Comparison of ENCODE assay signal across 2 cellular contexts in the genomic region with DNA sequence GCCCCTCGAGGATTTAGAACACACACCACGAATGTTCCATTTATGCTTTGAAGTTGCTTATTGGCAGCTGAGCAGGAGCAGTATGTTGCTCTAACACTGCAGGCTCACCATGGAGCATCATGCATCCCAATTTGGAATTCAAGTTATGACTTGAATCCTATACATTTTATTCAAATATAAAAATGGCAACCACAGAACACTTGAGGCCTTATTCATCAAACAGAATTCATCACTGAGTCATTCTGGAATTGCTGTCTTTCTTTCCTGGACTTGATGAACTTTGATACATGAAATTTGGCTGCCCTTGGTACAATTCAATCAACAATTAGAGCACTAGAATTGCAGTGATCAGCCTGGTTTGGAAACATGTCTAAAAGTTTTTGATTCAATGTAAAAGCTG.
TF ChIP-seq lines count a peak whose summit lies in the region.

No MANE protein-coding gene starts in this region.

TF ChIP-seq in HCT116, 20 proteins besides CTCF, POLR2A, EP300 and RAD21 (continued from another document):
- TF ChIP-seq, protein P1, sequence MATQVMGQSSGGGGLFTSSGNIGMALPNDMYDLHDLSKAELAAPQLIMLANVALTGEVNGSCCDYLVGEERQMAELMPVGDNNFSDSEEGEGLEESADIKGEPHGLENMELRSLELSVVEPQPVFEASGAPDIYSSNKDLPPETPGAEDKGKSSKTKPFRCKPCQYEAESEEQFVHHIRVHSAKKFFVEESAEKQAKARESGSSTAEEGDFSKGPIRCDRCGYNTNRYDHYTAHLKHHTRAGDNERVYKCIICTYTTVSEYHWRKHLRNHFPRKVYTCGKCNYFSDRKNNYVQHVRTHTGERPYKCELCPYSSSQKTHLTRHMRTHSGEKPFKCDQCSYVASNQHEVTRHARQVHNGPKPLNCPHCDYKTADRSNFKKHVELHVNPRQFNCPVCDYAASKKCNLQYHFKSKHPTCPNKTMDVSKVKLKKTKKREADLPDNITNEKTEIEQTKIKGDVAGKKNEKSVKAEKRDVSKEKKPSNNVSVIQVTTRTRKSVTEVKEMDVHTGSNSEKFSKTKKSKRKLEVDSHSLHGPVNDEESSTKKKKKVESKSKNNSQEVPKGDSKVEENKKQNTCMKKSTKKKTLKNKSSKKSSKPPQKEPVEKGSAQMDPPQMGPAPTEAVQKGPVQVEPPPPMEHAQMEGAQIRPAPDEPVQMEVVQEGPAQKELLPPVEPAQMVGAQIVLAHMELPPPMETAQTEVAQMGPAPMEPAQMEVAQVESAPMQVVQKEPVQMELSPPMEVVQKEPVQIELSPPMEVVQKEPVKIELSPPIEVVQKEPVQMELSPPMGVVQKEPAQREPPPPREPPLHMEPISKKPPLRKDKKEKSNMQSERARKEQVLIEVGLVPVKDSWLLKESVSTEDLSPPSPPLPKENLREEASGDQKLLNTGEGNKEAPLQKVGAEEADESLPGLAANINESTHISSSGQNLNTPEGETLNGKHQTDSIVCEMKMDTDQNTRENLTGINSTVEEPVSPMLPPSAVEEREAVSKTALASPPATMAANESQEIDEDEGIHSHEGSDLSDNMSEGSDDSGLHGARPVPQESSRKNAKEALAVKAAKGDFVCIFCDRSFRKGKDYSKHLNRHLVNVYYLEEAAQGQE (IDR thresholded peaks at IDR 0.05; ENCODE audit: low read depth) = no peak
- peak; percentile 85 for TF ChIP-seq JUND (IDR thresholded peaks at IDR 0.05)
- TF ChIP-seq SRF (IDR thresholded peaks at IDR 0.05; ENCODE audit: low read depth) = no peak; the same call in 1 of the 2 replicates
- no peak for TF ChIP-seq EZH2 (IDR thresholded peaks at IDR 0.05)
- peak; percentile 79 for TF ChIP-seq FOSL1 (IDR thresholded peaks at IDR 0.05; ENCODE audit: low read depth)
- TF ChIP-seq ELF1 (IDR thresholded peaks at IDR 0.05; ENCODE audit: borderline replicate concordance, low read depth) = no peak
- no peak; the same call in 1 of the 2 replicates for TF ChIP-seq SIN3A (IDR thresholded peaks at IDR 0.05; ENCODE audit: low read depth)
- peak; percentile 16 for TF ChIP-seq YY1 (IDR thresholded peaks at IDR 0.05; ENCODE audit: extremely low read depth, insufficient replicate concordance, low read depth, low read length)
- peak; percentile 81 for TF ChIP-seq SP1 (IDR thresholded peaks at IDR 0.05; ENCODE audit: low read depth)
- peak; percentile 39; the same call in 1 of the 2 replicates for TF ChIP-seq CEBPB (IDR thresholded peaks at IDR 0.05; ENCODE audit: low read depth)
- TF ChIP-seq CBX3 (IDR thresholded peaks at IDR 0.05; ENCODE audit: low read depth) = no peak
- TF ChIP-seq, protein P2, sequence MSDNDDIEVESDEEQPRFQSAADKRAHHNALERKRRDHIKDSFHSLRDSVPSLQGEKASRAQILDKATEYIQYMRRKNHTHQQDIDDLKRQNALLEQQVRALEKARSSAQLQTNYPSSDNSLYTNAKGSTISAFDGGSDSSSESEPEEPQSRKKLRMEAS (IDR thresholded peaks at IDR 0.05) = peak; percentile 49; the same call in 1 of the 2 replicates
- TF ChIP-seq ZFX (IDR thresholded peaks at IDR 0.05) = no peak
- no peak for TF ChIP-seq EZH2phosphoT487 (IDR thresholded peaks at IDR 0.05; ENCODE audit: borderline replicate concordance)
- TF ChIP-seq POLR2AphosphoS5 (IDR thresholded peaks at IDR 0.05; ENCODE audit: low read depth, low read length) = peak; percentile 36; the same call in 1 of the 2 replicates
- TF ChIP-seq ZNF274 (IDR thresholded peaks at IDR 0.05; ENCODE audit: low read depth, low read length) = no peak
- no peak for TF ChIP-seq EGR1 (IDR thresholded peaks at IDR 0.05; ENCODE audit: low read depth)
- TF ChIP-seq, protein P3, sequence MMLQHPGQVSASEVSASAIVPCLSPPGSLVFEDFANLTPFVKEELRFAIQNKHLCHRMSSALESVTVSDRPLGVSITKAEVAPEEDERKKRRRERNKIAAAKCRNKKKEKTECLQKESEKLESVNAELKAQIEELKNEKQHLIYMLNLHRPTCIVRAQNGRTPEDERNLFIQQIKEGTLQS (IDR thresholded peaks at IDR 0.05) = no peak

TF ChIP-seq in SK-N-SH, 30 proteins besides CTCF, POLR2A, EP300 and RAD21 (continued from another document):
- TF ChIP-seq, protein P4, sequence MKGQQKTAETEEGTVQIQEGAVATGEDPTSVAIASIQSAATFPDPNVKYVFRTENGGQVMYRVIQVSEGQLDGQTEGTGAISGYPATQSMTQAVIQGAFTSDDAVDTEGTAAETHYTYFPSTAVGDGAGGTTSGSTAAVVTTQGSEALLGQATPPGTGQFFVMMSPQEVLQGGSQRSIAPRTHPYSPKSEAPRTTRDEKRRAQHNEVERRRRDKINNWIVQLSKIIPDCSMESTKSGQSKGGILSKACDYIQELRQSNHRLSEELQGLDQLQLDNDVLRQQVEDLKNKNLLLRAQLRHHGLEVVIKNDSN (IDR thresholded peaks at IDR 0.05; ENCODE audit: borderline replicate concordance, low read depth) = no peak
- TF ChIP-seq, protein P5, sequence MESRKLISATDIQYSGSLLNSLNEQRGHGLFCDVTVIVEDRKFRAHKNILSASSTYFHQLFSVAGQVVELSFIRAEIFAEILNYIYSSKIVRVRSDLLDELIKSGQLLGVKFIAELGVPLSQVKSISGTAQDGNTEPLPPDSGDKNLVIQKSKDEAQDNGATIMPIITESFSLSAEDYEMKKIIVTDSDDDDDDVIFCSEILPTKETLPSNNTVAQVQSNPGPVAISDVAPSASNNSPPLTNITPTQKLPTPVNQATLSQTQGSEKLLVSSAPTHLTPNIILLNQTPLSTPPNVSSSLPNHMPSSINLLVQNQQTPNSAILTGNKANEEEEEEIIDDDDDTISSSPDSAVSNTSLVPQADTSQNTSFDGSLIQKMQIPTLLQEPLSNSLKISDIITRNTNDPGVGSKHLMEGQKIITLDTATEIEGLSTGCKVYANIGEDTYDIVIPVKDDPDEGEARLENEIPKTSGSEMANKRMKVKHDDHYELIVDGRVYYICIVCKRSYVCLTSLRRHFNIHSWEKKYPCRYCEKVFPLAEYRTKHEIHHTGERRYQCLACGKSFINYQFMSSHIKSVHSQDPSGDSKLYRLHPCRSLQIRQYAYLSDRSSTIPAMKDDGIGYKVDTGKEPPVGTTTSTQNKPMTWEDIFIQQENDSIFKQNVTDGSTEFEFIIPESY (IDR thresholded peaks at IDR 0.05; ENCODE audit: borderline replicate concordance, low read depth) = no peak; the same call in 1 of the 2 replicates
- TF ChIP-seq MEF2A (IDR thresholded peaks at IDR 0.05; ENCODE audit: borderline replicate concordance, low read depth) (peak; percentile 45; the same call in 1 of the 2 replicates), ELF1 (IDR thresholded peaks at IDR 0.05) (no peak), POLR2AphosphoS5 (IDR thresholded peaks at IDR 0.05; ENCODE audit: low read depth, low read length) (peak; percentile 68; the same call in 1 of the 2 replicates), RFX5 (IDR thresholded peaks at IDR 0.05; ENCODE audit: low read length) (no peak), TAF1 (IDR thresholded peaks at IDR 0.05; ENCODE audit: borderline replicate concordance, low read depth, low read length) (no peak), FOSL2 (IDR thresholded peaks at IDR 0.05; ENCODE audit: borderline replicate concordance, low read depth) (peak; percentile 93), CHD2 (IDR thresholded peaks at IDR 0.05; ENCODE audit: low read length, partially characterized antibody) (no peak), FOXJ3 (CRISPR knock-in tag; IDR thresholded peaks at IDR 0.05) (no peak), GATA2 (CRISPR knock-in tag; IDR thresholded peaks at IDR 0.05) (no peak), TEAD4 (IDR thresholded peaks at IDR 0.05; ENCODE audit: borderline replicate concordance, insufficient read depth) (peak; percentile 48; the same call in 1 of the 2 replicates), SIN3A (IDR thresholded peaks at IDR 0.05; ENCODE audit: borderline replicate concordance, low read depth, low read length) (0 out of 2 replicates have a peak, but pooled peaks have one; percentile 26)
- TF ChIP-seq, protein P6, sequence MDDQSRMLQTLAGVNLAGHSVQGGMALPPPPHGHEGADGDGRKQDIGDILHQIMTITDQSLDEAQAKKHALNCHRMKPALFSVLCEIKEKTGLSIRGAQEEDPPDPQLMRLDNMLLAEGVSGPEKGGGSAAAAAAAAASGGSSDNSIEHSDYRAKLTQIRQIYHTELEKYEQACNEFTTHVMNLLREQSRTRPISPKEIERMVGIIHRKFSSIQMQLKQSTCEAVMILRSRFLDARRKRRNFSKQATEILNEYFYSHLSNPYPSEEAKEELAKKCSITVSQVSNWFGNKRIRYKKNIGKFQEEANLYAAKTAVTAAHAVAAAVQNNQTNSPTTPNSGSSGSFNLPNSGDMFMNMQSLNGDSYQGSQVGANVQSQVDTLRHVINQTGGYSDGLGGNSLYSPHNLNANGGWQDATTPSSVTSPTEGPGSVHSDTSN (IDR thresholded peaks at IDR 0.05) = peak; percentile 87
- TF ChIP-seq, protein P1 (IDR thresholded peaks at IDR 0.05; ENCODE audit: low read depth, low read length) = no peak
- TF ChIP-seq, protein P7, sequence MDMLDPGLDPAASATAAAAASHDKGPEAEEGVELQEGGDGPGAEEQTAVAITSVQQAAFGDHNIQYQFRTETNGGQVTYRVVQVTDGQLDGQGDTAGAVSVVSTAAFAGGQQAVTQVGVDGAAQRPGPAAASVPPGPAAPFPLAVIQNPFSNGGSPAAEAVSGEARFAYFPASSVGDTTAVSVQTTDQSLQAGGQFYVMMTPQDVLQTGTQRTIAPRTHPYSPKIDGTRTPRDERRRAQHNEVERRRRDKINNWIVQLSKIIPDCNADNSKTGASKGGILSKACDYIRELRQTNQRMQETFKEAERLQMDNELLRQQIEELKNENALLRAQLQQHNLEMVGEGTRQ (IDR thresholded peaks at IDR 0.05; ENCODE audit: borderline replicate concordance, low read depth, low read length) = no peak
